In genomic region chr9:35910613-35911488, GRCh38 we compare ENCODE assay signal across 9 cellular contexts. TPM values are rescaled to one million over a fixed set of nuclear protein-coding genes. Genes with fewer than 3 reads are reported as not detected.
DNase-seq lines count a peak whose midpoint lies in the region; ATAC-seq and TF ChIP-seq lines count a peak whose summit lies in the region.
"Had no signal": no experiment of that assay in that cellular context is flagged by ENCODE, and none has a peak within 500 bp of the region (broad histone marks: within the 10 kb centered on the region; RNA-seq: fewer than 3 reads in every experiment).

No MANE protein-coding gene starts in this region.

- H3K27me3 ChIP-seq in neuronal stem cell (ENCODE audit: control insufficient read depth in 3 of 3, insufficient read depth in 3 of 3, low read depth in 1 of 3, low read length in 3 of 3): no peaks in the 10 kb centered on the region

- peak; percentile 54 for ATAC-seq in effector memory CD8-positive, alpha-beta T cell (replicated peaks)
- ATAC-seq in GM21381 (IDR thresholded peaks at IDR 0.05; ENCODE audit: unreplicated experiment): no peak

- no peaks in the 10 kb centered on the region for H3K36me3 Mint-ChIP-seq in effector memory CD8-positive, alpha-beta T cell (ENCODE audit: insufficient read depth)

- no peaks in the 10 kb centered on the region for H3K27me3 Mint-ChIP-seq in effector memory CD8-positive, alpha-beta T cell

- peak overlapping the region; percentile 87 for H2BK5ac ChIP-seq in neuronal stem cell (ENCODE audit: low read length)

- peak overlapping the region; percentile 11 for H3K14ac ChIP-seq in neuronal stem cell (ENCODE audit: low read length)

- H2BK120ac ChIP-seq in neuronal stem cell (ENCODE audit: low read depth, low read length): peak overlapping the region; percentile 69

- H2AK5ac ChIP-seq in neuronal stem cell (ENCODE audit: low read depth, low read length): peak overlapping the region; percentile 66

- TF ChIP-seq CTCF in VCaP (conservative IDR thresholded peaks at IDR 0.05): peak; percentile 86

- peak overlapping the region; percentile 48 to 49 for H3K4me3 Mint-ChIP-seq in effector memory CD8-positive, alpha-beta T cell

- no peaks in the 10 kb centered on the region for H3K36me3 ChIP-seq in neuronal stem cell (replicated peaks in 1 of 2; ENCODE audit: control insufficient read depth in 2 of 2, insufficient read depth in 2 of 2, low read length in 2 of 2)

- no CpG with 5 or more reads among the region's 15 CpGs for WGBS in neuronal stem cell (ENCODE audit: extremely low coverage in 2 of 2, insufficient read length in 2 of 2, insufficient replicate concordance in 1 of 2), 2 donors

- H3K4me1 ChIP-seq in neuronal stem cell (ENCODE audit: control insufficient read depth in 2 of 2, insufficient read depth in 1 of 2, low read depth in 1 of 2, low read length in 2 of 2): peaks cover 29 to 42% of the 10 kb centered on the region in 2 donors

- H4K91ac ChIP-seq in neuronal stem cell (ENCODE audit: low read depth, low read length, poor library complexity): peak overlapping the region; percentile 97

- H3K23ac ChIP-seq in neuronal stem cell (ENCODE audit: low read depth, low read length, poor library complexity): peak overlapping the region; percentile 8

- no peak overlapping the region for H4K8ac ChIP-seq in neuronal stem cell (ENCODE audit: low read depth, low read length)

- H2AFZ ChIP-seq in neuronal stem cell (ENCODE audit: low read length): no peak overlapping the region

- DNase-seq in NCI-H146 (lab: John Stamatoyannopoulos, UW): peak; percentile 32
- DNase-seq in NCI-H146 treated with DMSO at 0.1 percent for 48 hours (lab: John Stamatoyannopoulos, UW; ENCODE audit: unreplicated experiment): no peak
- DNase-seq in NCI-H1048 (lab: John Stamatoyannopoulos, UW): peak; percentile 5
- peak in 1 of 3 experiments; percentile 15 for DNase-seq in effector memory CD8-positive, alpha-beta T cell
- no peak for DNase-seq in neuronal stem cell (ENCODE audit: low spot score)
- DNase-seq in epidermal melanocyte (ENCODE audit: insufficient read length, low spot score): no peak

- H3K18ac ChIP-seq in neuronal stem cell (ENCODE audit: low read length): peak overlapping the region; percentile 78

- H3K27ac Mint-ChIP-seq in effector memory CD8-positive, alpha-beta T cell: peak overlapping the region; percentile 82 to 91

- H3K27ac ChIP-seq in VCaP (no peak overlapping the region), neuronal stem cell (replicated peaks; ENCODE audit: low read length) (no peak overlapping the region)

- no peak overlapping the region for H3K4me2 ChIP-seq in neuronal stem cell (ENCODE audit: insufficient read depth, low read length, poor library complexity, severe bottlenecking)

- no peaks in the 10 kb centered on the region for H3K9me3 Mint-ChIP-seq in effector memory CD8-positive, alpha-beta T cell

- peak overlapping the region; percentile 95 for H2BK15ac ChIP-seq in neuronal stem cell (ENCODE audit: low read length)

- peaks cover 12 to 14% of the 10 kb centered on the region in 2 donors for H3K4me1 Mint-ChIP-seq in effector memory CD8-positive, alpha-beta T cell (ENCODE audit: low read depth in 2 of 2)

- no peaks in the 10 kb centered on the region for H3K79me1 ChIP-seq in neuronal stem cell (ENCODE audit: low read depth, low read length)

- no peak overlapping the region for H3K4ac ChIP-seq in neuronal stem cell (ENCODE audit: low read length)

- H2BK12ac ChIP-seq in neuronal stem cell (ENCODE audit: low read length): peak overlapping the region; percentile 98

- H3K9ac ChIP-seq in neuronal stem cell (ENCODE audit: low read depth, low read length, poor library complexity): no peak overlapping the region

- H3K9me3 ChIP-seq in neuronal stem cell (replicated peaks in 1 of 2; ENCODE audit: control insufficient read depth in 2 of 2, insufficient read depth in 1 of 2, low read depth in 1 of 2, low read length in 2 of 2): no peaks in the 10 kb centered on the region
- H3K9me3 ChIP-seq: Caco-2 had no signal

- peak overlapping the region in 1 of 2 donors; percentile 17 for H3K4me3 ChIP-seq in neuronal stem cell (ENCODE audit: low read length in 2 of 2)

RNA-seq across cellular contexts. Expression of gene SPAAR, which starts 1.6 kb away (rescaled TPM):
- 0.11 TPM for polyA plus RNA-seq in neuronal stem cell (2013, experiment 1 of 2)
- polyA plus RNA-seq in neuronal stem cell (2013, experiment 2 of 2): 0.15 TPM

RNA-seq across cellular contexts. Expression of gene HRCT1, which starts 4.8 kb away (rescaled TPM):
- 0.04 TPM for polyA plus RNA-seq in neuronal stem cell (2013, experiment 1 of 2)
- 0.08 TPM for polyA plus RNA-seq in neuronal stem cell (2013, experiment 2 of 2)

RNA-seq across cellular contexts. Expression of gene OR13J1, which starts 40.6 kb away (rescaled TPM):
- polyA plus RNA-seq in neuronal stem cell (2013, experiment 1 of 2): not detected
- not detected for polyA plus RNA-seq in neuronal stem cell (2013, experiment 2 of 2)

RNA-seq across cellular contexts. Expression of gene OR2S2, which starts 47.1 kb away (rescaled TPM):
- not detected for polyA plus RNA-seq in neuronal stem cell (2013, experiment 1 of 2)
- polyA plus RNA-seq in neuronal stem cell (2013, experiment 2 of 2): not detected

Comparison
In these comparisons a context has a peak if more than half of its experiments do, and no peak if none do; other contexts are left out.
1. DNase-seq: peak in NCI-H146 (single experiment) and NCI-H1048 (single experiment); none in NCI-H146 treated with DMSO at 0.1 percent for 48 hours (single experiment), neuronal stem cell (single experiment) and epidermal melanocyte (single experiment).